In genomic region chr19:4122480-4122879, GRCh38 we compare ENCODE assay signal across 8 cellular contexts. TPM values are rescaled to one million over a fixed set of nuclear protein-coding genes. Genes with fewer than 3 reads are reported as not detected.
DNase-seq lines count a peak whose midpoint lies in the region; ATAC-seq, FAIRE-seq and TF ChIP-seq lines count a peak whose summit lies in the region.

No MANE protein-coding gene starts in this region.

- POLR2A ChIA-PET in A673 (lab: Charles Lee; ENCODE audit: low non-redundant PET) = no interaction called here

- H3K36me3 ChIP-seq in A673 (ENCODE audit: insufficient read depth, low read length, poor library complexity, severe bottlenecking) = peaks cover 8% of the 10 kb centered on the region
- peaks cover 18% of the 10 kb centered on the region for H3K36me3 ChIP-seq in HUES64 (ENCODE audit: insufficient read depth, low read length)
- H3K36me3 ChIP-seq in bronchial epithelial cell (ENCODE audit: control insufficient read depth, insufficient read depth, low read length) = peaks cover 3% of the 10 kb centered on the region
- peaks cover 6 to 8% of the 10 kb centered on the region in 2 donors for H3K36me3 ChIP-seq in mucosa of rectum (ENCODE audit: control insufficient read depth in 2 of 2, insufficient read depth in 2 of 2, low read length in 2 of 2)

- FAIRE-seq in bronchial epithelial cell (lab: Jason Lieb, UNC) = no peak
- FAIRE-seq in urothelium cell line (lab: Jason Lieb, UNC) = no peak

- CTCF ChIA-PET in A673 (lab: Charles Lee) = interaction anchor here (0.5 kb wide), 1 partner anchor 134 kb away, joined by 6 read pairs; no protein-coding TSS in a partner anchor

- intact Hi-C loops in A673 (cut with micrococcal nuclease; ENCODE audit: unreplicated experiment) = no loop called here

- peaks cover 8% of the 10 kb centered on the region for H3K4me1 ChIP-seq in A673 (ENCODE audit: insufficient read depth, low read length, poor library complexity, severe bottlenecking)
- peaks cover 9% of the 10 kb centered on the region; the same call in 1 of the 2 replicates for H3K4me1 ChIP-seq in HUES64 (ENCODE audit: insufficient read depth, low read length)
- H3K4me1 ChIP-seq in mucosa of rectum (ENCODE audit: control insufficient read depth in 2 of 2, insufficient read depth in 2 of 2, low read length in 2 of 2) = peaks cover 16 to 22% of the 10 kb centered on the region in 2 donors

- peak overlapping the region; percentile 88 for H3K4me3 ChIP-seq in A673 (ENCODE audit: low read depth, low read length, poor library complexity, severe bottlenecking)
- peak overlapping the region; percentile 87 for H3K4me3 ChIP-seq in HUES64 (ENCODE audit: low read length)
- H3K4me3 ChIP-seq in bronchial epithelial cell (ENCODE audit: low read depth, low read length) = peak overlapping the region; percentile 97
- peak overlapping the region; percentile 78 to 83 for H3K4me3 ChIP-seq in mucosa of rectum (ENCODE audit: low read length in 2 of 2)

- 84% methylated on average over 5 of the region's 5 CpGs for WGBS in HUES64

- H3K27ac ChIP-seq in A673 (ENCODE audit: low read depth, low read length, poor library complexity, severe bottlenecking) (peak overlapping the region; percentile 81), HUES64 (ENCODE audit: low read depth, low read length) (no peak overlapping the region), mucosa of rectum (ENCODE audit: low read depth in 2 of 2, low read length in 2 of 2) (peak overlapping the region in 1 of 2 donors; percentile 9)

- H3K27me3 ChIP-seq in A673 (replicated peaks; ENCODE audit: insufficient read depth, low read depth, low read length, poor library complexity) (no peaks in the 10 kb centered on the region), HUES64 (ENCODE audit: insufficient read depth, low read length) (no peaks in the 10 kb centered on the region), bronchial epithelial cell (ENCODE audit: control insufficient read depth, insufficient read depth, low read length) (no peaks in the 10 kb centered on the region), mucosa of rectum (ENCODE audit: control insufficient read depth in 2 of 2, insufficient read depth in 2 of 2, low read length in 2 of 2) (no peaks in the 10 kb centered on the region)

- DNase-seq in A673 (ENCODE audit: low spot score) (no peak), bronchial epithelial cell (ENCODE audit: low read depth) (no peak), urothelium cell line (ENCODE audit: low spot score) (no peak), COLO829 (ENCODE audit: low spot score) (no peak), anterior cingulate cortex (lab: John Stamatoyannopoulos, UW) (no peak)

- BruUV-seq in A673 (replicated peaks; lab: Mats Ljungman, UMichigan) = no TSS peak

- TF ChIP-seq CTCF in A673 (conservative IDR thresholded peaks at IDR 0.05; ENCODE audit: low read depth, low read length) = no peak
- no peak for TF ChIP-seq CTCF in bronchial epithelial cell (IDR thresholded peaks at IDR 0.05; ENCODE audit: insufficient read depth, low read length, severe bottlenecking)

- H3K9ac ChIP-seq in HUES64 (ENCODE audit: low read depth, low read length) (peak overlapping the region; percentile 90; the same call in 1 of the 2 replicates), mucosa of rectum (ENCODE audit: low read depth in 1 of 2, low read length in 2 of 2) (peak overlapping the region; percentile 67 to 80)

- ATAC-seq in GM21619 (IDR thresholded peaks at IDR 0.05; ENCODE audit: unreplicated experiment) = no peak

- H3K9me3 ChIP-seq in A673 (ENCODE audit: low read depth, low read length, poor library complexity, severe bottlenecking) = no peaks in the 10 kb centered on the region
- no peaks in the 10 kb centered on the region for H3K9me3 ChIP-seq in HUES64 (ENCODE audit: insufficient read depth, low read depth, low read length)
- H3K9me3 ChIP-seq in mucosa of rectum (ENCODE audit: control insufficient read depth in 2 of 2, low read length in 2 of 2) = no peaks in the 10 kb centered on the region

RNA-seq across cellular contexts. Expression of gene MAP2K2, which starts 1.4 kb away (rescaled TPM):
- total RNA-seq in A673 (2021) (185 and 198 TPM in 2 replicates), bronchial epithelial cell (116 and 178 TPM in 2 replicates)
- polyA plus RNA-seq in HUES64 (2013, experiment 1 of 2) = 107 TPM
- 115 TPM for polyA plus RNA-seq in HUES64 (2013, experiment 2 of 2)

RNA-seq across cellular contexts. Expression of gene CREB3L3, which starts 31.0 kb away (rescaled TPM):
- total RNA-seq in A673 (2021) (not detected in 2 replicates), bronchial epithelial cell (not detected in 2 replicates)
- polyA plus RNA-seq in HUES64 (2013, experiment 1 of 2) = 0.05 TPM
- 0.19 TPM for polyA plus RNA-seq in HUES64 (2013, experiment 2 of 2)

RNA-seq across cellular contexts. Expression of gene ZBTB7A, which starts 55.8 kb away (rescaled TPM):
- total RNA-seq in A673 (2021) (25.1 and 25.9 TPM in 2 replicates), bronchial epithelial cell (15.3 and 29.2 TPM in 2 replicates)
- 8.6 TPM for polyA plus RNA-seq in HUES64 (2013, experiment 1 of 2)
- polyA plus RNA-seq in HUES64 (2013, experiment 2 of 2) = 8.7 TPM

RNA-seq across cellular contexts. Expression of gene SIRT6, which starts 59.9 kb away (rescaled TPM):
- total RNA-seq in A673 (2021) (36.3 and 39.3 TPM in 2 replicates), bronchial epithelial cell (11.8 and 14.6 TPM in 2 replicates)
- polyA plus RNA-seq in HUES64 (2013, experiment 1 of 2) = 16.8 TPM
- 17.0 TPM for polyA plus RNA-seq in HUES64 (2013, experiment 2 of 2)
